ENCODE assay signal across 14 cellular contexts in genomic region chrX:42290608-42291007, GRCh38.
DNase-seq lines count a peak whose midpoint lies in the region; ATAC-seq, FAIRE-seq and TF ChIP-seq lines count a peak whose summit lies in the region.
"Had no signal": no experiment of that assay in that cellular context is flagged by ENCODE, and none has a peak within 500 bp of the region (broad histone marks: within the 10 kb centered on the region; RNA-seq: fewer than 3 reads in every experiment).

No MANE protein-coding gene starts in this region.

- TF ChIP-seq CTCF in astrocyte (IDR thresholded peaks at IDR 0.05; ENCODE audit: insufficient read depth, low read depth, low read length): peak; percentile 7

- H3K36me3 ChIP-seq in astrocyte (ENCODE audit: insufficient read depth, low read length): no peaks in the 10 kb centered on the region
- H3K36me3 ChIP-seq: uterus had no signal

- no peak overlapping the region for H3K4me3 Mint-ChIP-seq in astrocyte (ENCODE audit: unreplicated experiment)
- H3K4me3 Mint-ChIP-seq: T-helper 2 cell treated with Interferon-gamma antibody and Interleukin-4, amounts not matched to agents 5 μg/mL and 100 μg/mL, for 36 hours had no signal

- H3K9me3 Mint-ChIP-seq in astrocyte (ENCODE audit: unreplicated experiment): no peaks in the 10 kb centered on the region
- H3K9me3 Mint-ChIP-seq: T-helper 2 cell treated with Interferon-gamma antibody and Interleukin-4, amounts not matched to agents 5 μg/mL and 100 μg/mL, for 36 hours had no signal

- no peak overlapping the region for H2AFZ ChIP-seq in astrocyte (ENCODE audit: low read depth, low read length)

- DNase-seq in Caki2 (ENCODE audit: low read depth) (peak; percentile 3), HuH-7 (ENCODE audit: low spot score) (peak; percentile 5), astrocyte (ENCODE audit: low read depth) (no peak), kidney tubule cell (ENCODE audit: low spot score) (peak; percentile 24), DMS114 treated with DMSO at 0.1 percent for 48 hours (lab: John Stamatoyannopoulos, UW; ENCODE audit: unreplicated experiment) (no peak), GM12891 (ENCODE audit: insufficient read length, low spot score) (no peak)
- DNase-seq: anterior cingulate cortex, NCI-H1417, uterus had no signal

- no peak overlapping the region for H3K27ac ChIP-seq in astrocyte (ENCODE audit: low read depth, low read length)
- H3K27ac ChIP-seq: skin epidermis, uterus had no signal

- H4K20me1 ChIP-seq in astrocyte (ENCODE audit: insufficient read depth, low read length): no peaks in the 10 kb centered on the region

- peaks cover 2% of the 10 kb centered on the region for H3K4me1 Mint-ChIP-seq in astrocyte (ENCODE audit: low read depth, unreplicated experiment)

- H3K9ac ChIP-seq in astrocyte (ENCODE audit: low read length): no peak overlapping the region

- no peak for TF ChIP-seq POLR2A in GM12891 (IDR thresholded peaks at IDR 0.05; ENCODE audit: low read depth, low read length)

- H3K36me3 Mint-ChIP-seq in astrocyte (ENCODE audit: low read depth, unreplicated experiment): no peaks in the 10 kb centered on the region

- peak; percentile 83 for FAIRE-seq in astrocyte (lab: Jason Lieb, UNC)
- no peak for FAIRE-seq in GM12891 (lab: Jason Lieb, UNC)

- H3K4me3 ChIP-seq in astrocyte (ENCODE audit: insufficient read depth, low read depth, low read length): no peak overlapping the region
- H3K4me3 ChIP-seq: skin epidermis, uterus had no signal

- H3K27ac Mint-ChIP-seq in astrocyte (ENCODE audit: unreplicated experiment): no peak overlapping the region
- H3K27ac Mint-ChIP-seq: T-helper 2 cell treated with Interferon-gamma antibody and Interleukin-4, amounts not matched to agents 5 μg/mL and 100 μg/mL, for 36 hours had no signal

- H3K27me3 Mint-ChIP-seq in astrocyte (ENCODE audit: low read depth, unreplicated experiment): no peaks in the 10 kb centered on the region

- in situ Hi-C loops in Caki2 (cut with HindIII; ENCODE audit: low pct_unique_long_range_greater_than_20kb, low sequenced_read_pairs): no loop called here

- no peaks in the 10 kb centered on the region for H3K9me3 ChIP-seq in astrocyte (ENCODE audit: insufficient read depth, low read depth, low read length)
- H3K9me3 ChIP-seq: uterus had no signal

- H3K79me2 ChIP-seq in astrocyte (ENCODE audit: insufficient read depth, low read length): no peaks in the 10 kb centered on the region

- ATAC-seq in GM21367 (IDR thresholded peaks at IDR 0.05; ENCODE audit: unreplicated experiment) (no peak), HG03045 (IDR thresholded peaks at IDR 0.05; ENCODE audit: unreplicated experiment) (no peak)
- ATAC-seq: esophagus mucosa had no signal

- H3K4me2 ChIP-seq in astrocyte (ENCODE audit: low read length): no peak overlapping the region

- no peaks in the 10 kb centered on the region for H3K4me1 ChIP-seq in astrocyte (ENCODE audit: insufficient read depth, low read length)
- H3K4me1 ChIP-seq: uterus had no signal

- no peaks in the 10 kb centered on the region for H3K27me3 ChIP-seq in astrocyte (ENCODE audit: insufficient read depth, low read length)
- H3K27me3 ChIP-seq: uterus had no signal

TF ChIP-seq in GM12891, 5 proteins besides CTCF, POLR2A, EP300 and RAD21:
- no peak for TF ChIP-seq PAX5 (IDR thresholded peaks at IDR 0.05; ENCODE audit: insufficient read depth, low read length, severe bottlenecking)
- TF ChIP-seq SPI1 (IDR thresholded peaks at IDR 0.05; ENCODE audit: low read depth, low read length): no peak

Comparison
In these comparisons a context has a peak if more than half of its experiments do, and no peak if none do; other contexts are left out.
1. DNase-seq: peak in Caki2 (single experiment), HuH-7 (single experiment) and kidney tubule cell (single experiment); none in astrocyte (single experiment), DMS114 treated with DMSO at 0.1 percent for 48 hours (single experiment) and GM12891 (single experiment).